ENCODE assay signal across 26 cellular contexts in the genomic region with DNA sequence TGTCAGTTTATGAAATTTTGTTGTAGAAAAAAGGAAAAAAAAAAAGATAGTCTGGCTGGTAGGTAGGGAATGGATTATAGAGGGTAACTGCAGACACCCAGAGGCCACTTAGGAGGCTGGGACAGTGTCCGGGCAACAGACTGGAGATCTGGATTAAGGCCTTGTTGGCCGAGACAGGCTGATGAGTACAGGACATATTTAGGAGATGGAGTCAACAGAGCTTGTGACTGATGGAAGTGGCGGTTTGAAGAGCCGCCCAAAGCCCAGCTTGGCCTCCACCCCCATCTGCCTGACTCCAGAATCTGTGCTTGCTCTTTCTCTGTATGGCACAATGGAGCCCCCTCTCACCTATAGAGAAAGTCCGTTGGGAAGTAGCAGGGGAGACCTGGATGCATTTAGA. TPM values are rescaled to one million over a fixed set of nuclear protein-coding genes. Genes with fewer than 3 reads are reported as not detected.
DNase-seq lines count a peak whose midpoint lies in the region; ATAC-seq and TF ChIP-seq lines count a peak whose summit lies in the region.
"Had no signal": no experiment of that assay in that cellular context is flagged by ENCODE, and none has a peak within 500 bp of the region (broad histone marks: within the 10 kb centered on the region; RNA-seq: fewer than 3 reads in every experiment).

No MANE protein-coding gene starts in this region.

- H2AFZ ChIP-seq in trophoblast cell (ENCODE audit: insufficient read depth, low read length, poor library complexity), result no peak overlapping the region
- H2AFZ ChIP-seq: GM23248, PC-9 had no signal

- H3K27me3 Mint-ChIP-seq in neural crest cell (ENCODE audit: low read depth), result peaks cover 7% of the 10 kb centered on the region
- H3K27me3 Mint-ChIP-seq: CD4-positive, CD25-positive, alpha-beta regulatory T cell had no signal

- no peak overlapping the region for H3K4me3 ChIP-seq in H7 (ENCODE audit: insufficient read depth, low read depth, low read length)
- H3K4me3 ChIP-seq in heart left ventricle, result no peak overlapping the region
- H3K4me3 ChIP-seq in trophoblast cell (ENCODE audit: low read depth, low read length), result no peak overlapping the region
- H3K4me3 ChIP-seq in transverse colon, result no peak overlapping the region
- H3K4me3 ChIP-seq: A549, GM23248, HAP-1, PC-9 had no signal

- no peak overlapping the region for H3K14ac ChIP-seq in trophoblast cell (ENCODE audit: low read length)

- in situ Hi-C loops in transverse colon (cut with MboI; ENCODE audit: low pct_ligation_motif_present in 1 of 4, low pct_unique_long_range_greater_than_20kb in 1 of 4, low sequenced_read_pairs in 3 of 4), result no loop called here

- WGBS in heart left ventricle, 4 donors, result 61 to 85% (median 74%) methylated on average over 5 of the region's 5 CpGs
- no CpG with 5 or more reads among the region's 5 CpGs for WGBS in trophoblast cell (ENCODE audit: extremely low coverage, insufficient coverage, insufficient read length)
- 82 to 95% methylated on average over 2 to 5 of the region's 5 CpGs for WGBS in transverse colon (ENCODE audit: low coverage in 1 of 2), 2 donors

- intact Hi-C loops in heart left ventricle (cut with DNase I) (no loop called here), transverse colon (cut with DNase I; ENCODE audit: low total_unique reads) (no loop called here)

- TF ChIP-seq POLR2A in heart left ventricle (IDR thresholded peaks at IDR 0.05), result no peak
- no peak for TF ChIP-seq POLR2A in transverse colon (IDR thresholded peaks at IDR 0.05)

- DNase-seq in AG08395 (ENCODE audit: low spot score) (peak; percentile 25), H7 (peak; percentile 12), heart left ventricle (peak in 2 of 5 donors; percentile 33 to 46), neural crest cell (ENCODE audit: low read depth, low spot score) (no peak), trophoblast cell (no peak), transverse colon (no peak), NCI-H187 treated with DMSO at 0.1 percent for 48 hours (lab: John Stamatoyannopoulos, UW) (no peak)
- DNase-seq: CD4-positive, CD25-positive, alpha-beta regulatory T cell; COR-L47; DMS 273 treated with DMSO at 0.1 percent for 48 hours; DMS79 treated with DMSO at 0.1 percent for 48 hours; GM23248; KG1; NCI-H1092; NCI-H1436; NCI-H1930; NCI-H2227 treated with DMSO at 0.1 percent for 48 hours; NCI-H510A; NCI-H748 treated with DMSO at 0.1 percent for 48 hours; PC-9; RPMI8226; SIG-M5 had no signal

- H3K27ac Mint-ChIP-seq in neural crest cell (ENCODE audit: unreplicated experiment), result peak overlapping the region; percentile 39

- H3K23ac ChIP-seq in trophoblast cell (ENCODE audit: low read length), result no peak overlapping the region

- peaks cover 74% of the 10 kb centered on the region for H3K4me1 Mint-ChIP-seq in neural crest cell

- H2BK5ac ChIP-seq in trophoblast cell (ENCODE audit: low read depth, low read length, poor library complexity), result no peak overlapping the region

- no peak for TF ChIP-seq EP300 in transverse colon (IDR thresholded peaks at IDR 0.05; ENCODE audit: low read depth)

- no peak overlapping the region for H2AK5ac ChIP-seq in trophoblast cell (ENCODE audit: low read length)

- no peak for TF ChIP-seq CTCF in heart left ventricle (IDR thresholded peaks at IDR 0.05)
- TF ChIP-seq CTCF in neural crest cell (conservative IDR thresholded peaks at IDR 0.05), result no peak
- TF ChIP-seq CTCF in transverse colon (IDR thresholded peaks at IDR 0.05), result no peak

- no peak overlapping the region for H3K18ac ChIP-seq in trophoblast cell (ENCODE audit: low read length)

- no peak overlapping the region for H4K8ac ChIP-seq in trophoblast cell (ENCODE audit: low read depth, low read length)

- H3K27me3 ChIP-seq in H7 (ENCODE audit: control insufficient read depth, insufficient read depth, low read length), result peaks cover 13% of the 10 kb centered on the region; the same call in 1 of the 2 replicates
- H3K27me3 ChIP-seq in heart left ventricle, result no peaks in the 10 kb centered on the region
- no peaks in the 10 kb centered on the region for H3K27me3 ChIP-seq in trophoblast cell (ENCODE audit: insufficient read depth, low read length)
- H3K27me3 ChIP-seq in transverse colon, result no peaks in the 10 kb centered on the region

- no peak overlapping the region for H3K4ac ChIP-seq in trophoblast cell (ENCODE audit: low read depth, low read length)

- H2BK120ac ChIP-seq in trophoblast cell (ENCODE audit: insufficient read depth, low read length, poor library complexity), result no peak overlapping the region

- H4K12ac ChIP-seq in trophoblast cell (ENCODE audit: low read depth, low read length), result no peak overlapping the region

- H2BK12ac ChIP-seq in trophoblast cell (ENCODE audit: low read length), result no peak overlapping the region

- no peaks in the 10 kb centered on the region for H3K79me2 ChIP-seq in trophoblast cell (ENCODE audit: control insufficient read depth, insufficient read depth, low read length, poor library complexity)

- no peaks in the 10 kb centered on the region for H3K79me1 ChIP-seq in trophoblast cell (ENCODE audit: low read length)

- H3K9me3 Mint-ChIP-seq in neural crest cell, result no peaks in the 10 kb centered on the region
- H3K9me3 Mint-ChIP-seq: CD4-positive, CD25-positive, alpha-beta regulatory T cell had no signal

- no peaks in the 10 kb centered on the region for H3K9me3 ChIP-seq in heart left ventricle
- no peaks in the 10 kb centered on the region for H3K9me3 ChIP-seq in trophoblast cell (ENCODE audit: insufficient read depth, low read depth, low read length)
- no peaks in the 10 kb centered on the region for H3K9me3 ChIP-seq in transverse colon
- H3K9me3 ChIP-seq: A549, HAP-1 had no signal

- no peak overlapping the region for H3K4me3 Mint-ChIP-seq in neural crest cell
- H3K4me3 Mint-ChIP-seq: CD4-positive, CD25-positive, alpha-beta regulatory T cell had no signal

- H3K4me1 ChIP-seq in heart left ventricle (peaks cover 0 to 13% (median 0%) of the 10 kb centered on the region in 12 donors), trophoblast cell (ENCODE audit: control insufficient read depth in 1 of 2, insufficient read depth in 2 of 2, low read length in 2 of 2) (peaks cover 3 to 5% of the 10 kb centered on the region in 2 experiments), transverse colon (no peaks in the 10 kb centered on the region)
- H3K4me1 ChIP-seq: A549 had no signal

- no peaks in the 10 kb centered on the region for H3K36me3 Mint-ChIP-seq in neural crest cell (ENCODE audit: low read depth)

- H3K36me3 ChIP-seq in H7 (replicated peaks; ENCODE audit: control insufficient read depth, insufficient read depth, low read length), result no peaks in the 10 kb centered on the region
- H3K36me3 ChIP-seq in heart left ventricle, result no peaks in the 10 kb centered on the region
- H3K36me3 ChIP-seq in trophoblast cell (ENCODE audit: control insufficient read depth in 1 of 2, insufficient read depth in 2 of 2, low read length in 2 of 2), result no peaks in the 10 kb centered on the region
- no peaks in the 10 kb centered on the region for H3K36me3 ChIP-seq in transverse colon
- H3K36me3 ChIP-seq: HAP-1 had no signal

- H3K27ac ChIP-seq in heart left ventricle (peak overlapping the region in 2 of 12 donors; percentile 45 to 75), trophoblast cell (ENCODE audit: low read depth, low read length) (no peak overlapping the region), transverse colon (no peak overlapping the region)
- H3K27ac ChIP-seq: A549, GM23248, HL-60, PC-9 had no signal

- peak; percentile 57 to 89 (median 76) for ATAC-seq in heart left ventricle
- ATAC-seq in GM18519 (IDR thresholded peaks at IDR 0.05; ENCODE audit: low FRiP score, unreplicated experiment), result no peak
- ATAC-seq: A549 had no signal

- no peak overlapping the region for H3K4me2 ChIP-seq in trophoblast cell (ENCODE audit: low read length)
- H3K4me2 ChIP-seq: A549, PC-9 had no signal

- no peak overlapping the region for H4K91ac ChIP-seq in trophoblast cell (ENCODE audit: low read depth, low read length)

- no peak overlapping the region for H3K9ac ChIP-seq in trophoblast cell (ENCODE audit: low read length)
- H3K9ac ChIP-seq: GM23248 had no signal

RNA-seq across cellular contexts. Expression of gene PLEKHB1, which starts 7.6 kb away (rescaled TPM):
- 2.3 and 5.8 TPM in 2 replicates for total RNA-seq in H7 (2014; rRNA removed; shearing (Covaris generic))
- total RNA-seq in heart left ventricle (10 to 100 TPM in 6 of 9 donors, 1 to 10 TPM in 3; 5.4 to 36.3 (median 14.5) TPM), neural crest cell (42.6 and 42.7 TPM in 2 replicates), transverse colon (10 to 100 TPM in 1 of 4 donors, 1 to 10 TPM in 3; 7.2 to 23.5 (median 9.6) TPM)
- 1 to 10 TPM in 1 of 2 donors, under 1 TPM in 1; 0.82 to 5.9 TPM for polyA plus RNA-seq in heart left ventricle
- polyA plus RNA-seq in trophoblast cell (2013), result 0.12 and 0.34 TPM in 2 replicates
- total RNA-seq: GM23248 had no signal
- polyA plus RNA-seq: GM23248 had no signal

RNA-seq across cellular contexts. Expression of gene FAM168A, which starts 56.1 kb away (rescaled TPM):
- total RNA-seq in H7 (2014; rRNA removed; shearing (Covaris generic)), result 13.1 and 14.3 TPM in 2 replicates
- 10 to 100 TPM; 21.1 to 39.1 (median 31.2) TPM for total RNA-seq in heart left ventricle
- polyA plus RNA-seq in heart left ventricle, result 10 to 100 TPM in 1 of 2 donors, 1 to 10 TPM in 1; 9.0 to 20.1 TPM
- 46.6 and 47.3 TPM in 2 replicates for total RNA-seq in neural crest cell
- polyA plus RNA-seq in trophoblast cell (2013), result 14.0 and 14.1 TPM in 2 replicates
- 10 to 100 TPM; 17.5 to 43.4 (median 23.3) TPM for total RNA-seq in transverse colon

Comparison
In these comparisons a context has a peak if more than half of its experiments do, and no peak if none do; other contexts are left out.
1. DNase-seq: peak in AG08395 (single experiment) and H7 (single experiment); none in neural crest cell (single experiment), trophoblast cell (0 of 2), transverse colon (single experiment) and NCI-H187 treated with DMSO at 0.1 percent for 48 hours (single experiment).